ENCODE assay signal across 8 cellular contexts in the genomic region with DNA sequence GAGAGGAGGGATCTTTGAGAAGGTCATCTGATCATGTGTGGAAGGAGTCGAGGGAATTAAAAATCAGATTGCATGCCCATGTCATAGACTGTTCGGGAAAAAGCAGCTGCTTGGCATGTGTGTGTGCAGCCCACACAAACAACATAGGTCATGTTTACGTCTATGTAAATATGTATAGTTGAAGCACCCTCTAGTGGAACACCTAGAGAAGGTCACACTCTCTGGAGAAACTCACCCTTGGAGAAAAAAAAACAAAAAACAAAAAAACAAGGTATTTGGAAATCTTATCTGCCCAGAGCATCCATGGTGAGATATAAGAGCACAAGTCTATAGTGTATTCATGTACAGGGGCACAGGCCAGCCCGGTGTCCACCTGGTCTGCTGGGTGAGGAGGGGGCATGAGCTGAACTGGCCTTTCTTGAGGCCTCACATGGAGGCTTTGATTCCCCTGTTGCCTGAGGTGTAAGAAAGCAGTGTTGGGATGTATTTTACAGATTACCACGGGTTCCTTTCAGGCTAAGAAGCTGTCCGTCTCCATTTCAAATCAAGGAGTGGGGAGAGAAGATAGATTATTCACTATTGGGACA.
DNase-seq lines count a peak whose midpoint lies in the region; ATAC-seq and TF ChIP-seq lines count a peak whose summit lies in the region.

No MANE protein-coding gene starts in this region.

- TF ChIP-seq CTCF in Calu3 (IDR thresholded peaks at IDR 0.05; ENCODE audit: unreplicated experiment) (peak; percentile 78), brain (conservative IDR thresholded peaks at IDR 0.05) (peak; percentile 63 to 74), psoas muscle (IDR thresholded peaks at IDR 0.05) (peak; percentile 23), upper lobe of left lung (IDR thresholded peaks at IDR 0.05) (peak in 2 of 6 experiments; percentile 21 to 27)

- no peak for TF ChIP-seq POLR2A in upper lobe of left lung (IDR thresholded peaks at IDR 0.05)

- CTCF ChIA-PET in Calu3 (lab: Charles Lee) (interaction anchor here (0.9 to 1.6 kb wide), 3 partner anchors 64 to 443 kb away, joined by 3 to 17 read pairs (median 4); no protein-coding TSS in a partner anchor), T-cell (lab: Charles Lee) (interaction anchor here in 1 of 2 donors (1.2 to 1.5 kb wide), 2 partner anchors 10 to 519 kb away, joined by 3 to 4 read pairs; no protein-coding TSS in a partner anchor)

- POLR2A ChIA-PET in T-cell (lab: Charles Lee), result no interaction called here

- H3K27ac Mint-ChIP-seq in Calu3 (ENCODE audit: unreplicated experiment), result no peak overlapping the region
- H3K27ac Mint-ChIP-seq in brain, result peak overlapping the region in 2 of 5 experiments; percentile 3 to 61
- no peak overlapping the region for H3K27ac Mint-ChIP-seq in T-cell

- H3K27ac ChIP-seq in psoas muscle (no peak overlapping the region), upper lobe of left lung (no peak overlapping the region)

- DNase-seq in Calu3 (no peak), GM19240 (ENCODE audit: insufficient read length, low spot score) (peak; percentile 19), LoVo (ENCODE audit: low spot score) (peak; percentile 18), psoas muscle (no peak), activated gamma-delta T cell (lab: John Stamatoyannopoulos, UW) (no peak), T-cell (no peak), upper lobe of left lung (no peak)

- H3K36me3 ChIP-seq in psoas muscle (ENCODE audit: insufficient read depth in 1 of 2, low read depth in 1 of 2), result no peaks in the 10 kb centered on the region
- H3K36me3 ChIP-seq in upper lobe of left lung, result no peaks in the 10 kb centered on the region

- ATAC-seq in psoas muscle (peak in 2 of 4 donors; percentile 56 to 58), T-cell (replicated peaks in 1 of 4) (no peak), upper lobe of left lung (ENCODE audit: low FRiP score in 2 of 2) (no peak)

- H3K27me3 ChIP-seq in psoas muscle (ENCODE audit: insufficient read depth in 3 of 3, low read length in 2 of 3) (no peaks in the 10 kb centered on the region), upper lobe of left lung (no peaks in the 10 kb centered on the region)

- no peaks in the 10 kb centered on the region for H3K9me3 ChIP-seq in psoas muscle
- H3K9me3 ChIP-seq in upper lobe of left lung, result no peaks in the 10 kb centered on the region

- H3K27me3 Mint-ChIP-seq in Calu3 (ENCODE audit: unreplicated experiment), result peaks cover 71% of the 10 kb centered on the region
- H3K27me3 Mint-ChIP-seq in brain, result no peaks in the 10 kb centered on the region
- H3K27me3 Mint-ChIP-seq in T-cell, result peaks cover 4 to 9% of the 10 kb centered on the region in 2 donors

- H3K36me3 Mint-ChIP-seq in Calu3 (ENCODE audit: insufficient read depth, unreplicated experiment) (no peaks in the 10 kb centered on the region), brain (no peaks in the 10 kb centered on the region), T-cell (no peaks in the 10 kb centered on the region)

- TF ChIP-seq EP300 in upper lobe of left lung (IDR thresholded peaks at IDR 0.05), result no peak

- H3K9me3 Mint-ChIP-seq in Calu3 (ENCODE audit: low read depth, unreplicated experiment), result no peaks in the 10 kb centered on the region
- H3K9me3 Mint-ChIP-seq in brain, result peaks cover 0 to 6% (median 4%) of the 10 kb centered on the region in 5 experiments
- no peaks in the 10 kb centered on the region for H3K9me3 Mint-ChIP-seq in T-cell

- intact Hi-C loops in Calu3 (cut with micrococcal nuclease; ENCODE audit: unreplicated experiment) (loop anchor here (1.0 to 2.0 kb wide), 3 partner anchors 92 to 519 kb away; no protein-coding TSS in a partner anchor), psoas muscle (cut with DNase I) (no loop called here)

- H3K4me3 Mint-ChIP-seq in Calu3 (ENCODE audit: low read depth, unreplicated experiment) (no peak overlapping the region), brain (no peak overlapping the region), T-cell (no peak overlapping the region)

- no peak overlapping the region for H3K4me3 ChIP-seq in psoas muscle
- H3K4me3 ChIP-seq in upper lobe of left lung, result no peak overlapping the region

- BruUV-seq in Calu3 (replicated peaks; lab: Mats Ljungman, UMichigan), result no TSS peak

- WGBS in psoas muscle, 3 donors, result 45 to 67% (median 53%) methylated on average over 6 of the region's 6 CpGs
- 46 to 47% methylated on average over 6 of the region's 6 CpGs for WGBS in upper lobe of left lung, 2 donors

- H3K4me1 Mint-ChIP-seq in Calu3 (ENCODE audit: low read depth, unreplicated experiment) (peaks cover 13% of the 10 kb centered on the region), brain (peaks cover 10% of the 10 kb centered on the region), T-cell (no peaks in the 10 kb centered on the region)

- H3K4me1 ChIP-seq in psoas muscle (no peaks in the 10 kb centered on the region), upper lobe of left lung (no peaks in the 10 kb centered on the region)

Comparison
In these comparisons a context has a peak if more than half of its experiments do, and no peak if none do; other contexts are left out.
1. DNase-seq: peak in GM19240 (single experiment) and LoVo (single experiment); none in Calu3 (single experiment), psoas muscle (0 of 2), activated gamma-delta T cell (single experiment), T-cell (0 of 34) and upper lobe of left lung (0 of 2).